In the genomic region with DNA sequence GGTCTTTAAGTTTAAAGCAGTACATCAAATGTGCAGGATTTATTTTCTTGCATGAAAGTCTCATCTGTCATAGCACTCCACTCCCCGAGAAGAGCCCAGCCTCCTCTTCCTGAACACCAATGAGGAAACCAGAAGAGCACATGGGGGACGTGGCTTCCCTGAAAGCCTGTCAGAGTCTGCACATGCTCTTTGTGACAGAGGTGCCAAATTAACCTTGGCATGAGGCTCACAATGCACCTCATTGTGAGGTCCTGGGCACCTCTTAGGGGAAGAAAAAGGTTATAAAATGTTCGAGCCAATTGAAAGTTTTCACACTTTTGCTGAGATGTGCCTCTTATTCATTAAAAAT, we compare ENCODE assay signal across 8 cellular contexts.
DNase-seq lines count a peak whose midpoint lies in the region; ATAC-seq, FAIRE-seq and TF ChIP-seq lines count a peak whose summit lies in the region.

No MANE protein-coding gene starts in this region.

- BruUV-seq in mammary epithelial cell (replicated peaks; lab: Mats Ljungman, UMichigan): no TSS peak

- in situ Hi-C loops in mammary epithelial cell (cut with MboI; ENCODE audit: low sequenced_read_pairs in 2 of 2): no loop called here

- TF ChIP-seq CTCF in CD14-positive monocyte (IDR thresholded peaks at IDR 0.05): no peak
- TF ChIP-seq CTCF in mammary epithelial cell (conservative IDR thresholded peaks at IDR 0.05 in 1 of 2, IDR thresholded peaks at IDR 0.05 in 1 of 2; ENCODE audit: extremely low read depth in 1 of 2, insufficient read depth in 1 of 2, low read depth in 1 of 2, low read length in 2 of 2): no peak
- no peak for TF ChIP-seq CTCF in liver (IDR thresholded peaks at IDR 0.05; ENCODE audit: low read depth, low read length, missing input control)
- TF ChIP-seq CTCF in testis (IDR thresholded peaks at IDR 0.05): no peak

- no peak for DNase-seq in CD14-positive monocyte (ENCODE audit: low spot score)
- peak; percentile 26 for DNase-seq in H54 (ENCODE audit: insufficient read length, low spot score)
- DNase-seq in NCI-H82 treated with DMSO at 0.1 percent for 48 hours (lab: John Stamatoyannopoulos, UW; ENCODE audit: unreplicated experiment): peak; percentile 56
- DNase-seq in mammary epithelial cell: peak; percentile 61
- peak; percentile 67 for DNase-seq in testis
- no peak for DNase-seq in NCI-H1694 treated with DMSO at 0.1 percent for 48 hours (lab: John Stamatoyannopoulos, UW)

- no peaks in the 10 kb centered on the region for H3K79me2 ChIP-seq in mammary epithelial cell (ENCODE audit: insufficient read depth, low read length)

- H3K36me3 ChIP-seq in mammary epithelial cell (ENCODE audit: insufficient read depth, low read length) (no peaks in the 10 kb centered on the region), liver (ENCODE audit: control insufficient read depth in 4 of 4, insufficient read depth in 3 of 4, low read depth in 1 of 4, low read length in 3 of 4) (no peaks in the 10 kb centered on the region), testis (ENCODE audit: low read depth, missing control alignments) (no peaks in the 10 kb centered on the region)

- TF ChIP-seq RAD21 in liver (IDR thresholded peaks at IDR 0.05): peak; percentile 23 to 57

- H3K4me1 ChIP-seq in mammary epithelial cell (ENCODE audit: insufficient read depth, low read length) (peaks cover 10% of the 10 kb centered on the region), liver (ENCODE audit: control insufficient read depth in 4 of 4, insufficient read depth in 4 of 4, low read length in 3 of 4) (peaks cover 8 to 37% (median 23%) of the 10 kb centered on the region in 4 donors), testis (peaks cover 5% of the 10 kb centered on the region)

- dilution Hi-C loops in mammary epithelial cell (cut with HindIII; ENCODE audit: low sequenced_read_pairs): no loop called here

- WGBS in mammary epithelial cell (ENCODE audit: low coverage, missing lambda C conversion rate): 0% methylated on average over 1 of the region's 3 CpGs
- WGBS in liver: 5% methylated on average over 3 of the region's 3 CpGs
- 3 to 12% methylated on average over 3 of the region's 3 CpGs for WGBS in testis, 2 donors

- intact Hi-C loops in CD14-positive monocyte (cut with micrococcal nuclease) (no loop called here), mammary epithelial cell (cut with micrococcal nuclease) (no loop called here), testis (cut with DNase I; ENCODE audit: low total_unique reads) (no loop called here)

- peak; percentile 50 for FAIRE-seq in H54 (lab: Jason Lieb, UNC)

- no peaks in the 10 kb centered on the region for H4K20me1 ChIP-seq in mammary epithelial cell (ENCODE audit: insufficient read depth, low read length)

- no peak overlapping the region for H3K27ac Mint-ChIP-seq in CD14-positive monocyte

- no peak overlapping the region for H3K27ac ChIP-seq in mammary epithelial cell (ENCODE audit: insufficient read depth, low read depth, low read length)
- H3K27ac ChIP-seq in liver (ENCODE audit: low read depth in 1 of 2, low read length in 2 of 2): peak overlapping the region; percentile 77 to 91
- peak overlapping the region in 1 of 2 donors; percentile 2 for H3K27ac ChIP-seq in testis

- H3K4me3 ChIP-seq in mammary epithelial cell (replicated peaks in 1 of 3; ENCODE audit: insufficient read depth in 1 of 3, low read depth in 2 of 3, low read length in 3 of 3) (peak overlapping the region; percentile 19 to 27 (median 21)), liver (ENCODE audit: low read depth in 1 of 3, low read length in 3 of 3) (peak overlapping the region; percentile 63 to 84 (median 84)), testis (peak overlapping the region; percentile 35 to 39)

- peaks cover 0 to 2% (median 0%) of the 10 kb centered on the region in 7 donors for H3K9me3 Mint-ChIP-seq in CD14-positive monocyte

- no peak overlapping the region for H3K9ac ChIP-seq in mammary epithelial cell (ENCODE audit: insufficient read depth, low read length)
- peak overlapping the region; percentile 68 to 83 for H3K9ac ChIP-seq in liver (ENCODE audit: low read depth in 1 of 2, low read length in 2 of 2)

- CTCF ChIA-PET in mammary epithelial cell (lab: Charles Lee; ENCODE audit: low non-redundant PET): no interaction called here

- H3K4me1 Mint-ChIP-seq in CD14-positive monocyte: peaks cover 18% of the 10 kb centered on the region

- H3K4me2 ChIP-seq in mammary epithelial cell (ENCODE audit: insufficient read depth, low read depth, low read length): peak overlapping the region; percentile 82

- TF ChIP-seq POLR2A in H54 (IDR thresholded peaks at IDR 0.05; ENCODE audit: low read depth, low read length) (no peak), testis (IDR thresholded peaks at IDR 0.05) (no peak)

- H3K36me3 Mint-ChIP-seq in CD14-positive monocyte: no peaks in the 10 kb centered on the region

- peak overlapping the region; percentile 94 for H2AFZ ChIP-seq in mammary epithelial cell (ENCODE audit: low read depth, low read length)

- H3K9me3 ChIP-seq in mammary epithelial cell (replicated peaks; ENCODE audit: insufficient read depth, low read length): peaks cover 2% of the 10 kb centered on the region
- H3K9me3 ChIP-seq in liver (ENCODE audit: control insufficient read depth in 4 of 4, low read length in 3 of 4): no peaks in the 10 kb centered on the region
- H3K9me3 ChIP-seq in testis: no peaks in the 10 kb centered on the region

- no peaks in the 10 kb centered on the region for H3K27me3 Mint-ChIP-seq in CD14-positive monocyte (ENCODE audit: low read depth in 3 of 3)

- peak overlapping the region; percentile 25 to 61 for H3K4me3 Mint-ChIP-seq in CD14-positive monocyte

- H3K27me3 ChIP-seq in mammary epithelial cell (ENCODE audit: insufficient read depth, low read length) (no peaks in the 10 kb centered on the region), liver (ENCODE audit: control insufficient read depth in 4 of 4, insufficient read depth in 4 of 4, low read length in 3 of 4) (no peaks in the 10 kb centered on the region), testis (no peaks in the 10 kb centered on the region)

- no peak for ATAC-seq in HG02981 (IDR thresholded peaks at IDR 0.05; ENCODE audit: unreplicated experiment)

TF ChIP-seq in liver, 16 proteins besides CTCF, POLR2A, EP300 and RAD21 (continues in another document):
- TF ChIP-seq, protein P1, sequence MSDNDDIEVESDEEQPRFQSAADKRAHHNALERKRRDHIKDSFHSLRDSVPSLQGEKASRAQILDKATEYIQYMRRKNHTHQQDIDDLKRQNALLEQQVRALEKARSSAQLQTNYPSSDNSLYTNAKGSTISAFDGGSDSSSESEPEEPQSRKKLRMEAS (IDR thresholded peaks at IDR 0.05): peak; percentile 99
- TF ChIP-seq NR2F2 (IDR thresholded peaks at IDR 0.05) (no peak), FOXA2 (IDR thresholded peaks at IDR 0.05) (peak; percentile 35), EGR1 (IDR thresholded peaks at IDR 0.05; ENCODE audit: low read depth in 2 of 2) (peak in 1 of 2 donors; percentile 69), RXRA (IDR thresholded peaks at IDR 0.05) (peak; percentile 33 to 62), FOXA1 (IDR thresholded peaks at IDR 0.05) (no peak), HNF4G (IDR thresholded peaks at IDR 0.05) (no peak), YY1 (IDR thresholded peaks at IDR 0.05) (no peak), TAF1 (conservative IDR thresholded peaks at IDR 0.05) (no peak), JUND (IDR thresholded peaks at IDR 0.05) (peak; percentile 15 to 27), HNF4A (conservative IDR thresholded peaks at IDR 0.05) (peak in 1 of 2 donors; percentile 47)
- TF ChIP-seq, protein P2, sequence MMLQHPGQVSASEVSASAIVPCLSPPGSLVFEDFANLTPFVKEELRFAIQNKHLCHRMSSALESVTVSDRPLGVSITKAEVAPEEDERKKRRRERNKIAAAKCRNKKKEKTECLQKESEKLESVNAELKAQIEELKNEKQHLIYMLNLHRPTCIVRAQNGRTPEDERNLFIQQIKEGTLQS (IDR thresholded peaks at IDR 0.05): no peak
- TF ChIP-seq, protein P3, sequence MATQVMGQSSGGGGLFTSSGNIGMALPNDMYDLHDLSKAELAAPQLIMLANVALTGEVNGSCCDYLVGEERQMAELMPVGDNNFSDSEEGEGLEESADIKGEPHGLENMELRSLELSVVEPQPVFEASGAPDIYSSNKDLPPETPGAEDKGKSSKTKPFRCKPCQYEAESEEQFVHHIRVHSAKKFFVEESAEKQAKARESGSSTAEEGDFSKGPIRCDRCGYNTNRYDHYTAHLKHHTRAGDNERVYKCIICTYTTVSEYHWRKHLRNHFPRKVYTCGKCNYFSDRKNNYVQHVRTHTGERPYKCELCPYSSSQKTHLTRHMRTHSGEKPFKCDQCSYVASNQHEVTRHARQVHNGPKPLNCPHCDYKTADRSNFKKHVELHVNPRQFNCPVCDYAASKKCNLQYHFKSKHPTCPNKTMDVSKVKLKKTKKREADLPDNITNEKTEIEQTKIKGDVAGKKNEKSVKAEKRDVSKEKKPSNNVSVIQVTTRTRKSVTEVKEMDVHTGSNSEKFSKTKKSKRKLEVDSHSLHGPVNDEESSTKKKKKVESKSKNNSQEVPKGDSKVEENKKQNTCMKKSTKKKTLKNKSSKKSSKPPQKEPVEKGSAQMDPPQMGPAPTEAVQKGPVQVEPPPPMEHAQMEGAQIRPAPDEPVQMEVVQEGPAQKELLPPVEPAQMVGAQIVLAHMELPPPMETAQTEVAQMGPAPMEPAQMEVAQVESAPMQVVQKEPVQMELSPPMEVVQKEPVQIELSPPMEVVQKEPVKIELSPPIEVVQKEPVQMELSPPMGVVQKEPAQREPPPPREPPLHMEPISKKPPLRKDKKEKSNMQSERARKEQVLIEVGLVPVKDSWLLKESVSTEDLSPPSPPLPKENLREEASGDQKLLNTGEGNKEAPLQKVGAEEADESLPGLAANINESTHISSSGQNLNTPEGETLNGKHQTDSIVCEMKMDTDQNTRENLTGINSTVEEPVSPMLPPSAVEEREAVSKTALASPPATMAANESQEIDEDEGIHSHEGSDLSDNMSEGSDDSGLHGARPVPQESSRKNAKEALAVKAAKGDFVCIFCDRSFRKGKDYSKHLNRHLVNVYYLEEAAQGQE (IDR thresholded peaks at IDR 0.05): peak; percentile 44
- TF ChIP-seq, protein P4, sequence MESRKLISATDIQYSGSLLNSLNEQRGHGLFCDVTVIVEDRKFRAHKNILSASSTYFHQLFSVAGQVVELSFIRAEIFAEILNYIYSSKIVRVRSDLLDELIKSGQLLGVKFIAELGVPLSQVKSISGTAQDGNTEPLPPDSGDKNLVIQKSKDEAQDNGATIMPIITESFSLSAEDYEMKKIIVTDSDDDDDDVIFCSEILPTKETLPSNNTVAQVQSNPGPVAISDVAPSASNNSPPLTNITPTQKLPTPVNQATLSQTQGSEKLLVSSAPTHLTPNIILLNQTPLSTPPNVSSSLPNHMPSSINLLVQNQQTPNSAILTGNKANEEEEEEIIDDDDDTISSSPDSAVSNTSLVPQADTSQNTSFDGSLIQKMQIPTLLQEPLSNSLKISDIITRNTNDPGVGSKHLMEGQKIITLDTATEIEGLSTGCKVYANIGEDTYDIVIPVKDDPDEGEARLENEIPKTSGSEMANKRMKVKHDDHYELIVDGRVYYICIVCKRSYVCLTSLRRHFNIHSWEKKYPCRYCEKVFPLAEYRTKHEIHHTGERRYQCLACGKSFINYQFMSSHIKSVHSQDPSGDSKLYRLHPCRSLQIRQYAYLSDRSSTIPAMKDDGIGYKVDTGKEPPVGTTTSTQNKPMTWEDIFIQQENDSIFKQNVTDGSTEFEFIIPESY (IDR thresholded peaks at IDR 0.05): no peak

Comparison
In these comparisons a context has a peak if more than half of its experiments do, and no peak if none do; other contexts are left out.
1. DNase-seq: peak in H54 (single experiment), NCI-H82 treated with DMSO at 0.1 percent for 48 hours (single experiment), mammary epithelial cell (single experiment) and testis (single experiment); none in CD14-positive monocyte (single experiment) and NCI-H1694 treated with DMSO at 0.1 percent for 48 hours (single experiment).
2. H3K4me3 ChIP-seq: peak in every context shown above with its lines; median percentile 84 in liver; 37 in testis; 21 in mammary epithelial cell.